Comparison of ENCODE assay signal across 11 cellular contexts in genomic region chr20:48295966-48296421, GRCh38.
DNase-seq lines count a peak whose midpoint lies in the region; ATAC-seq, FAIRE-seq and TF ChIP-seq lines count a peak whose summit lies in the region.
"Had no signal": no experiment of that assay in that cellular context is flagged by ENCODE, and none has a peak within 500 bp of the region (broad histone marks: within the 10 kb centered on the region; RNA-seq: fewer than 3 reads in every experiment).

No MANE protein-coding gene starts in this region.

- no peak for ATAC-seq in HG03442 (IDR thresholded peaks at IDR 0.05; ENCODE audit: unreplicated experiment)

- H2BK120ac ChIP-seq in neuronal stem cell (ENCODE audit: low read depth, low read length), result no peak overlapping the region

- H3K9ac ChIP-seq in neuronal stem cell (ENCODE audit: low read depth, low read length, poor library complexity), result no peak overlapping the region

- H3K23ac ChIP-seq in neuronal stem cell (ENCODE audit: low read depth, low read length, poor library complexity), result no peak overlapping the region

- no peak for DNase-seq in Calu3
- DNase-seq in SJCRH30, result peak; percentile 59 to 62
- DNase-seq in fibroblast of pulmonary artery (ENCODE audit: low read depth), result peak; percentile 76
- DNase-seq in neuronal stem cell (ENCODE audit: low spot score), result peak; percentile 15
- no peak for DNase-seq in activated CD4-positive, CD25-positive, alpha-beta regulatory T cell treated with anti-CD3 and anti-CD28 coated beads, Interleukin-2, amount 50 U/mL, for 72 hours
- no peak for DNase-seq in GM12892 (ENCODE audit: insufficient read length)
- DNase-seq in HAP-1 (ENCODE audit: low spot score in 2 of 2), result no peak
- DNase-seq: left cardiac atrium, SHP77 treated with DMSO at 0.1 percent for 48 hours had no signal

- H4K8ac ChIP-seq in neuronal stem cell (ENCODE audit: low read depth, low read length), result no peak overlapping the region

- peak overlapping the region; percentile 61 for H2AFZ ChIP-seq in neuronal stem cell (ENCODE audit: low read length)

- no peak overlapping the region for H2BK12ac ChIP-seq in neuronal stem cell (ENCODE audit: low read length)

- H3K27ac ChIP-seq in SJCRH30, result peak overlapping the region; percentile 67
- H3K27ac ChIP-seq in neuronal stem cell (replicated peaks; ENCODE audit: low read length), result peak overlapping the region; percentile 20

- H3K36me3 ChIP-seq in SJCRH30, result no peaks in the 10 kb centered on the region
- H3K36me3 ChIP-seq in neuronal stem cell (replicated peaks in 1 of 2; ENCODE audit: control insufficient read depth in 2 of 2, insufficient read depth in 2 of 2, low read length in 2 of 2), result no peaks in the 10 kb centered on the region
- no peaks in the 10 kb centered on the region for H3K36me3 ChIP-seq in HAP-1 (replicated peaks)

- H3K4me3 ChIP-seq in SJCRH30 (no peak overlapping the region), fibroblast of pulmonary artery (replicated peaks; ENCODE audit: low read depth, low read length) (no peak overlapping the region), neuronal stem cell (ENCODE audit: low read length in 2 of 2) (no peak overlapping the region), HAP-1 (no peak overlapping the region)

- no peak overlapping the region for H2AK5ac ChIP-seq in neuronal stem cell (ENCODE audit: low read depth, low read length)

- no peak overlapping the region for H3K4ac ChIP-seq in neuronal stem cell (ENCODE audit: low read length)

- no peak for TF ChIP-seq POLR2A in GM12892 (IDR thresholded peaks at IDR 0.05; ENCODE audit: low read depth, low read length)

- no peaks in the 10 kb centered on the region for H3K79me1 ChIP-seq in neuronal stem cell (ENCODE audit: low read depth, low read length)

- H3K36me3 Mint-ChIP-seq in Calu3 (ENCODE audit: insufficient read depth, unreplicated experiment), result peaks cover 16% of the 10 kb centered on the region

- no CpG with 5 or more reads among the region's 6 CpGs for WGBS in neuronal stem cell (ENCODE audit: extremely low coverage in 2 of 2, insufficient read length in 2 of 2, insufficient replicate concordance in 1 of 2), 2 donors

- H2BK15ac ChIP-seq in neuronal stem cell (ENCODE audit: low read length), result no peak overlapping the region

- intact Hi-C loops in Calu3 (cut with micrococcal nuclease; ENCODE audit: unreplicated experiment), result loop anchor here (1.0 to 5.0 kb wide), 5 partner anchors 325 to 634 kb away; no protein-coding TSS in a partner anchor

- H3K14ac ChIP-seq in neuronal stem cell (ENCODE audit: low read length), result no peak overlapping the region

- H3K27me3 ChIP-seq in SJCRH30 (no peaks in the 10 kb centered on the region), neuronal stem cell (ENCODE audit: control insufficient read depth in 3 of 3, insufficient read depth in 3 of 3, low read depth in 1 of 3, low read length in 3 of 3) (no peaks in the 10 kb centered on the region), HAP-1 (ENCODE audit: low read depth) (no peaks in the 10 kb centered on the region)

- no peak for FAIRE-seq in GM12892 (lab: Jason Lieb, UNC)
- FAIRE-seq: colon had no signal

- no peaks in the 10 kb centered on the region for H3K9me3 ChIP-seq in SJCRH30 (replicated peaks)
- H3K9me3 ChIP-seq in neuronal stem cell (replicated peaks in 1 of 2; ENCODE audit: control insufficient read depth in 2 of 2, insufficient read depth in 1 of 2, low read depth in 1 of 2, low read length in 2 of 2), result no peaks in the 10 kb centered on the region
- no peaks in the 10 kb centered on the region for H3K9me3 ChIP-seq in HAP-1

- BruUV-seq in Calu3 (replicated peaks; lab: Mats Ljungman, UMichigan), result no TSS peak

- H4K91ac ChIP-seq in neuronal stem cell (ENCODE audit: low read depth, low read length, poor library complexity), result no peak overlapping the region

- peaks cover 80% of the 10 kb centered on the region for H3K4me1 Mint-ChIP-seq in Calu3 (ENCODE audit: low read depth, unreplicated experiment)

- H3K4me3 Mint-ChIP-seq in Calu3 (ENCODE audit: low read depth, unreplicated experiment), result no peak overlapping the region

- peaks cover 84% of the 10 kb centered on the region for H3K4me1 ChIP-seq in SJCRH30
- H3K4me1 ChIP-seq in neuronal stem cell (ENCODE audit: control insufficient read depth in 2 of 2, insufficient read depth in 1 of 2, low read depth in 1 of 2, low read length in 2 of 2), result peaks cover 32 to 36% of the 10 kb centered on the region in 2 donors
- H3K4me1 ChIP-seq in HAP-1, result peaks cover 56% of the 10 kb centered on the region

- TF ChIP-seq CTCF in Calu3 (IDR thresholded peaks at IDR 0.05; ENCODE audit: unreplicated experiment), result no peak
- TF ChIP-seq CTCF in fibroblast of pulmonary artery (IDR thresholded peaks at IDR 0.05; ENCODE audit: low read length, missing control alignments), result no peak

- no peak overlapping the region for H2BK5ac ChIP-seq in neuronal stem cell (ENCODE audit: low read length)

- no peaks in the 10 kb centered on the region for H3K27me3 Mint-ChIP-seq in Calu3 (ENCODE audit: unreplicated experiment)

- CTCF ChIA-PET in Calu3 (lab: Charles Lee), result interaction anchor here (0.5 to 2.4 kb wide), 27 partner anchors 9 to 657 kb away, joined by 3 to 64 read pairs (median 5); no protein-coding TSS in a partner anchor

- in situ Hi-C loops in HAP-1 (cut with MboI; ENCODE audit: low sequenced_read_pairs), result no loop called here

- no peaks in the 10 kb centered on the region for H3K9me3 Mint-ChIP-seq in Calu3 (ENCODE audit: low read depth, unreplicated experiment)

- peak overlapping the region; percentile 75 for H3K27ac Mint-ChIP-seq in Calu3 (ENCODE audit: unreplicated experiment)

- H3K18ac ChIP-seq in neuronal stem cell (ENCODE audit: low read length), result no peak overlapping the region

- no peak overlapping the region for H3K4me2 ChIP-seq in neuronal stem cell (ENCODE audit: insufficient read depth, low read length, poor library complexity, severe bottlenecking)

Comparison
In these comparisons a context has a peak if more than half of its experiments do, and no peak if none do; other contexts are left out.
1. DNase-seq: peak in SJCRH30 (2 of 2), fibroblast of pulmonary artery (single experiment) and neuronal stem cell (single experiment); none in Calu3 (single experiment), activated CD4-positive, CD25-positive, alpha-beta regulatory T cell treated with anti-CD3 and anti-CD28 coated beads, Interleukin-2, amount 50 U/mL, for 72 hours (single experiment), GM12892 (single experiment) and HAP-1 (0 of 2).